In the genomic region with DNA sequence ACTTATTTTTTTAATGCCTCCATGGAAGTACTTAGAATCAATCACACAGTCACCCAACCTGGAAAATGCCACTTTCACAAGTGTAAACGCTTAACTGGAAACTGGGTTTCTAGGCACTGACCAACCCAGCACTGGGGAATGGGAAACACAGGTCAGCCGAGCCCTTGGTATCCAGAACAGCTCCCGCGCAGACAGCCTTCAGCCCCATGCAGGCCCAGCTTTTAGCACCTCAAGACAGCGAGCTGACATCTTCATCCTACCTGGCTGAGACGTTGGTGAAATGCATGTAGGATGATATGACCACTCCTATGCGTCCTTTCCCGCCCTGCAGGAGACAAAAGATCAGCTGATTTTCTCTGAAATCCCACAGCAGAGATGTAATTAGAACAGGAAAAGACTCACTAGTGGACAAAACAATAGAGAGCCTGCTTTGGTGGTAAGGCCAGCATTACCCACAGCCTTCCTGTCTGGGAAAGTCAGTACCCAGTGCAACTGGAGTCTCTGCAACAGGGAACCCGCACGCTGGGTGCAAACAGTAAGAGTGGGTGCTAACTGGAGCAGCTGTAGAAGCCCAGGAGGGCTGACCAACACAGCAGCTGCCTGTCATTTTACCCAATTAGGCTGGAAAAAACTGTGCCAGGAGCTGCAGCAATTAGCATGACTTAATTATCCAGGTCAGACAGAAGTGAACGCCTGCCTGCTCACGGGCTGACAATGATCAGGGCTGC, we compare ENCODE assay signal across 12 cellular contexts.
A peak's percentile ranks its signal among the peaks of the same experiment; 100 is the strongest.
DNase-seq lines count a peak whose midpoint lies in the region; ATAC-seq, FAIRE-seq and TF ChIP-seq lines count a peak whose summit lies in the region.
"Had no signal": no experiment of that assay in that cellular context is flagged by ENCODE, and none has a peak within 500 bp of the region (broad histone marks: within the 10 kb centered on the region; RNA-seq: fewer than 3 reads in every experiment).

No MANE protein-coding gene starts in this region.

- intact Hi-C loops in natural killer cell (cut with micrococcal nuclease): no loop called here

- no peak for TF ChIP-seq CTCF in natural killer cell (IDR thresholded peaks at IDR 0.05)

- H3K4me3 Mint-ChIP-seq in natural killer cell treated with Interleukin-12 subunit alpha and Interleukin-12 subunit beta and Interleukin-15 and Interleukin-18, amount 100 ng/mL, for 72 hours: no peak overlapping the region
- H3K4me3 Mint-ChIP-seq in natural killer cell: no peak overlapping the region

- in situ Hi-C loops in SK-MEL-5 (cut with HindIII; ENCODE audit: low pct_unique_long_range_greater_than_20kb, low sequenced_read_pairs): no loop called here

- H3K36me3 Mint-ChIP-seq in natural killer cell treated with Interleukin-12 subunit alpha and Interleukin-12 subunit beta and Interleukin-15 and Interleukin-18, amount 100 ng/mL, for 72 hours: no peaks in the 10 kb centered on the region
- H3K36me3 Mint-ChIP-seq in natural killer cell: no peaks in the 10 kb centered on the region

- peak; percentile 17 to 37 for ATAC-seq in natural killer cell treated with Interleukin-12 subunit alpha and Interleukin-12 subunit beta and Interleukin-15 and Interleukin-18, amount 100 ng/mL, for 72 hours
- ATAC-seq in natural killer cell: no peak

- no peaks in the 10 kb centered on the region for H3K9me3 Mint-ChIP-seq in natural killer cell treated with Interleukin-12 subunit alpha and Interleukin-12 subunit beta and Interleukin-15 and Interleukin-18, amount 100 ng/mL, for 72 hours
- no peaks in the 10 kb centered on the region for H3K9me3 Mint-ChIP-seq in natural killer cell

- no peaks in the 10 kb centered on the region for H3K4me1 Mint-ChIP-seq in natural killer cell treated with Interleukin-12 subunit alpha and Interleukin-12 subunit beta and Interleukin-15 and Interleukin-18, amount 100 ng/mL, for 72 hours (ENCODE audit: low read depth in 2 of 2)
- no peaks in the 10 kb centered on the region for H3K4me1 Mint-ChIP-seq in natural killer cell

- FAIRE-seq in islet of Langerhans (lab: Jason Lieb, UNC) (peak; percentile 89), urothelium cell line (lab: Jason Lieb, UNC) (peak; percentile 82)

- H3K27me3 Mint-ChIP-seq in natural killer cell treated with Interleukin-12 subunit alpha and Interleukin-12 subunit beta and Interleukin-15 and Interleukin-18, amount 100 ng/mL, for 72 hours: no peaks in the 10 kb centered on the region
- no peaks in the 10 kb centered on the region for H3K27me3 Mint-ChIP-seq in natural killer cell (ENCODE audit: low read depth in 2 of 2)

- no peak for DNase-seq in natural killer cell treated with Interleukin-12 subunit alpha and Interleukin-12 subunit beta and Interleukin-15 and Interleukin-18, amount 100 ng/mL, for 72 hours (ENCODE audit: low spot score)
- DNase-seq in natural killer cell: no peak
- peak; percentile 44 for DNase-seq in SK-MEL-5 (ENCODE audit: low read depth, low spot score)
- no peak for DNase-seq in urothelium cell line (ENCODE audit: low spot score)
- DNase-seq in activated T-cell treated with anti-CD3 and anti-CD28 coated beads, Interleukin-2, amount 50 U/mL, for 1 hour: no peak
- no peak for DNase-seq in GM19238 (ENCODE audit: insufficient read length, low spot score)
- no peak for DNase-seq in D341Med (ENCODE audit: low spot score)
- DNase-seq: activated gamma-delta T cell treated with Interleukin-2 at 50 U/mL for 16 hours; effector memory CD4-positive, alpha-beta T cell; foreskin fibroblast; NK-92 treated with Interleukin-12 subunit alpha and Interleukin-12 subunit beta, amount 100 ng/mL, for 24 hours had no signal

- H3K27ac Mint-ChIP-seq in natural killer cell treated with Interleukin-12 subunit alpha and Interleukin-12 subunit beta and Interleukin-15 and Interleukin-18, amount 100 ng/mL, for 72 hours: no peak overlapping the region
- H3K27ac Mint-ChIP-seq in natural killer cell: no peak overlapping the region

Comparison
In these comparisons a context has a peak if more than half of its experiments do, and no peak if none do; other contexts are left out.
1. ATAC-seq: peak in natural killer cell treated with Interleukin-12 subunit alpha and Interleukin-12 subunit beta and Interleukin-15 and Interleukin-18, amount 100 ng/mL, for 72 hours (2 of 2); none in natural killer cell (0 of 3).